In genomic region chr3:194057570-194058188, GRCh38 we compare ENCODE assay signal across 8 cellular contexts.
A peak's percentile ranks its signal among the peaks of the same experiment; 100 is the strongest.
DNase-seq lines count a peak whose midpoint lies in the region; ATAC-seq and TF ChIP-seq lines count a peak whose summit lies in the region.

No MANE protein-coding gene starts in this region.

- no peaks in the 10 kb centered on the region for H3K36me3 ChIP-seq in Karpas-422 (ENCODE audit: insufficient read depth, low read length)
- no peaks in the 10 kb centered on the region for H3K36me3 ChIP-seq in gastroesophageal sphincter

- H3K4me1 Mint-ChIP-seq in T-helper 1 cell treated with Interleukin-12 subunit alpha and Interleukin-12 subunit beta and Interleukin-4 antibody, amounts not matched to agents 30 μg/mL and 1 μg/mL, for 36 hours (ENCODE audit: low read depth): peaks cover 11% of the 10 kb centered on the region
- H3K4me1 Mint-ChIP-seq in stimulated activated naive B cell treated with anti-CD40 and anti-IgM and Interleukin-4, amounts not matched to agents 10 μg/mL and 1 μg/mL and 100 μg/mL, for 72 hours: peaks cover 12 to 31% of the 10 kb centered on the region in 2 donors

- H3K9ac ChIP-seq in Karpas-422 (ENCODE audit: low read length): peak overlapping the region; percentile 71

- H3K27ac Mint-ChIP-seq in T-helper 1 cell treated with Interleukin-12 subunit alpha and Interleukin-12 subunit beta and Interleukin-4 antibody, amounts not matched to agents 30 μg/mL and 1 μg/mL, for 36 hours: peak overlapping the region; percentile 13
- peak overlapping the region; percentile 67 for H3K27ac Mint-ChIP-seq in stimulated activated naive B cell treated with anti-CD40 and anti-IgM and Interleukin-4, amounts not matched to agents 10 μg/mL and 1 μg/mL and 100 μg/mL, for 72 hours

- H3K9me3 ChIP-seq in Karpas-422 (ENCODE audit: low read length): no peaks in the 10 kb centered on the region
- no peaks in the 10 kb centered on the region for H3K9me3 ChIP-seq in gastroesophageal sphincter

- TF ChIP-seq EP300 in gastroesophageal sphincter (IDR thresholded peaks at IDR 0.05): no peak

- no peaks in the 10 kb centered on the region for H4K20me1 ChIP-seq in Karpas-422 (ENCODE audit: insufficient read depth, low read depth, low read length)

- H3K4me3 ChIP-seq in Karpas-422 (ENCODE audit: low read length): peak overlapping the region; percentile 61
- H3K4me3 ChIP-seq in gastroesophageal sphincter: peak overlapping the region; percentile 17 to 48

- H3K27ac ChIP-seq in Karpas-422 (ENCODE audit: low read length) (peak overlapping the region; percentile 47), gastroesophageal sphincter (peak overlapping the region in 2 of 4 donors; percentile 56 to 70)

- no peaks in the 10 kb centered on the region for H3K9me2 ChIP-seq in Karpas-422 (replicated peaks; ENCODE audit: insufficient read depth, low read length)

- H3K4me1 ChIP-seq in Karpas-422 (ENCODE audit: low read length): peaks cover 28% of the 10 kb centered on the region
- peaks cover 0 to 16% (median 3%) of the 10 kb centered on the region in 3 donors for H3K4me1 ChIP-seq in gastroesophageal sphincter

- no peak for TF ChIP-seq CTCF in gastroesophageal sphincter (IDR thresholded peaks at IDR 0.05)

- peak overlapping the region; percentile 50 for H3K4me3 Mint-ChIP-seq in T-helper 1 cell treated with Interleukin-12 subunit alpha and Interleukin-12 subunit beta and Interleukin-4 antibody, amounts not matched to agents 30 μg/mL and 1 μg/mL, for 36 hours
- peak overlapping the region; percentile 78 for H3K4me3 Mint-ChIP-seq in stimulated activated naive B cell treated with anti-CD40 and anti-IgM and Interleukin-4, amounts not matched to agents 10 μg/mL and 1 μg/mL and 100 μg/mL, for 72 hours

- H2AFZ ChIP-seq in Karpas-422 (ENCODE audit: low read length): peak overlapping the region; percentile 94; the same call in 1 of the 2 replicates

- no peaks in the 10 kb centered on the region for H3K79me2 ChIP-seq in Karpas-422 (ENCODE audit: low read length)

- H3K27me3 Mint-ChIP-seq in T-helper 1 cell treated with Interleukin-12 subunit alpha and Interleukin-12 subunit beta and Interleukin-4 antibody, amounts not matched to agents 30 μg/mL and 1 μg/mL, for 36 hours (ENCODE audit: low read depth): peaks cover 6% of the 10 kb centered on the region
- H3K27me3 Mint-ChIP-seq in stimulated activated naive B cell treated with anti-CD40 and anti-IgM and Interleukin-4, amounts not matched to agents 10 μg/mL and 1 μg/mL and 100 μg/mL, for 72 hours: peaks cover 0 to 4% of the 10 kb centered on the region in 2 donors

- no peak for TF ChIP-seq POLR2A in gastroesophageal sphincter (IDR thresholded peaks at IDR 0.05)

- peak overlapping the region; percentile 85 for H3K4me2 ChIP-seq in Karpas-422 (ENCODE audit: low read depth, low read length, poor library complexity, severe bottlenecking)

- H3K36me3 Mint-ChIP-seq in T-helper 1 cell treated with Interleukin-12 subunit alpha and Interleukin-12 subunit beta and Interleukin-4 antibody, amounts not matched to agents 30 μg/mL and 1 μg/mL, for 36 hours (ENCODE audit: low read depth): no peaks in the 10 kb centered on the region
- no peaks in the 10 kb centered on the region for H3K36me3 Mint-ChIP-seq in stimulated activated naive B cell treated with anti-CD40 and anti-IgM and Interleukin-4, amounts not matched to agents 10 μg/mL and 1 μg/mL and 100 μg/mL, for 72 hours

- DNase-seq in T-helper 1 cell (no peak), Karpas-422 (no peak), 8988T (no peak)
- DNase-seq in stimulated activated naive B cell treated with anti-CD40 and anti-IgM and Interleukin-4, amounts not matched to agents 10 μg/mL and 1 μg/mL and 100 μg/mL, for 72 hours: no peak
- no peak for DNase-seq in activated CD4-positive, CD25-positive, alpha-beta regulatory T cell (lab: John Stamatoyannopoulos, UW)

- H3K27me3 ChIP-seq in Karpas-422 (ENCODE audit: low read length) (no peaks in the 10 kb centered on the region), gastroesophageal sphincter (no peaks in the 10 kb centered on the region)

- H3K9me3 Mint-ChIP-seq in T-helper 1 cell treated with Interleukin-12 subunit alpha and Interleukin-12 subunit beta and Interleukin-4 antibody, amounts not matched to agents 30 μg/mL and 1 μg/mL, for 36 hours: no peaks in the 10 kb centered on the region
- H3K9me3 Mint-ChIP-seq in stimulated activated naive B cell treated with anti-CD40 and anti-IgM and Interleukin-4, amounts not matched to agents 10 μg/mL and 1 μg/mL and 100 μg/mL, for 72 hours: peaks cover 0 to 2% of the 10 kb centered on the region in 2 donors

- ATAC-seq in gastroesophageal sphincter: no peak
- ATAC-seq in stimulated activated naive B cell treated with anti-CD40 and anti-IgM and Interleukin-4, amounts not matched to agents 10 μg/mL and 1 μg/mL and 100 μg/mL, for 72 hours (replicated peaks): peak; percentile 43 to 54
- ATAC-seq in HG03139 (IDR thresholded peaks at IDR 0.05; ENCODE audit: unreplicated experiment): no peak

- WGBS in gastroesophageal sphincter (ENCODE audit: low coverage in 1 of 2), 2 donors: 55 to 72% methylated on average over 4 to 8 of the region's 8 CpGs

Comparison
In these comparisons a context has a peak if more than half of its experiments do, and no peak if none do; other contexts are left out.
1. ATAC-seq: peak in stimulated activated naive B cell treated with anti-CD40 and anti-IgM and Interleukin-4, amounts not matched to agents 10 μg/mL and 1 μg/mL and 100 μg/mL, for 72 hours (2 of 2); none in gastroesophageal sphincter (single experiment) and HG03139 (single experiment).